ENCODE assay signal across 22 cellular contexts in genomic region chr12:48946206-48946605, GRCh38. TPM values are rescaled to one million over a fixed set of nuclear protein-coding genes. Genes with fewer than 3 reads are reported as not detected.
DNase-seq lines count a peak whose midpoint lies in the region; ATAC-seq, FAIRE-seq and TF ChIP-seq lines count a peak whose summit lies in the region.
"Had no signal": no experiment of that assay in that cellular context is flagged by ENCODE, and none has a peak within 500 bp of the region (broad histone marks: within the 10 kb centered on the region; RNA-seq: fewer than 3 reads in every experiment).

No MANE protein-coding gene starts in this region.

- no peak overlapping the region for H3K27ac ChIP-seq in CD4-positive, alpha-beta memory T cell (ENCODE audit: low read depth, low read length)
- H3K27ac ChIP-seq in Panc1 (ENCODE audit: low read length), result no peak overlapping the region
- H3K27ac ChIP-seq: coronary artery, heart right ventricle, neutrophil had no signal

- FAIRE-seq in HTR-8/SVneo (lab: Jason Lieb, UNC), result no peak
- FAIRE-seq: G401.6, GM12892, keratinocyte had no signal

- DNase-seq in CD4-positive, alpha-beta memory T cell, result no peak
- DNase-seq in NCI-H1694 (lab: John Stamatoyannopoulos, UW) (peak; percentile 70), Panc1 (ENCODE audit: low read depth, low spot score) (no peak), foreskin melanocyte (peak; percentile 59), HTR-8/SVneo (ENCODE audit: insufficient read length, low spot score) (no peak), NOMO-1 (lab: John Stamatoyannopoulos, UW; ENCODE audit: unreplicated experiment in 2 of 2) (no peak)
- DNase-seq in activated CD4-positive, alpha-beta T cell treated with anti-CD3 and anti-CD28 coated beads, Interleukin-2, amount 50 U/mL, for 48 hours, result no peak
- DNase-seq: activated gamma-delta T cell, heart right ventricle, NCI-H1930, SHP77 treated with DMSO at 0.1 percent for 48 hours, T-helper 17 cell had no signal

- H3K27me3 ChIP-seq in CD4-positive, alpha-beta memory T cell (ENCODE audit: insufficient read depth, low read length), result no peaks in the 10 kb centered on the region
- H3K27me3 ChIP-seq in Panc1 (ENCODE audit: control insufficient read depth, insufficient read depth, low read length), result no peaks in the 10 kb centered on the region
- H3K27me3 ChIP-seq: heart right ventricle, neutrophil had no signal

- ATAC-seq in Panc1 (no peak), GM21717 (IDR thresholded peaks at IDR 0.05; ENCODE audit: unreplicated experiment) (no peak)
- ATAC-seq: heart right ventricle, T-helper 17 cell had no signal

- intact Hi-C loops in CD4-positive, alpha-beta memory T cell (cut with micrococcal nuclease), result no loop called here
- intact Hi-C loops in Panc1 (cut with micrococcal nuclease; ENCODE audit: unreplicated experiment), result no loop called here

- POLR2A ChIA-PET in CD4-positive, alpha-beta memory T cell (lab: Charles Lee; ENCODE audit: partially characterized antibody), result no interaction called here
- POLR2A ChIA-PET in Panc1 (lab: Charles Lee), result interaction anchor here (0.6 kb wide), 1 partner anchor 47 kb away, joined by 3 read pairs; no protein-coding TSS in a partner anchor

- TF ChIP-seq CTCF in Panc1 (IDR thresholded peaks at IDR 0.05), result no peak

- TSS peak; percentile 53 for BruUV-seq in Panc1 (replicated peaks; lab: Mats Ljungman, UMichigan)

- no peaks in the 10 kb centered on the region for H3K27me3 Mint-ChIP-seq in CD4-positive, alpha-beta memory T cell
- H3K27me3 Mint-ChIP-seq: T-helper 17 cell had no signal

- peaks cover 20 to 38% (median 31%) of the 10 kb centered on the region in 4 donors for H3K4me1 Mint-ChIP-seq in CD4-positive, alpha-beta memory T cell

- peaks cover 8% of the 10 kb centered on the region for H3K4me1 ChIP-seq in CD4-positive, alpha-beta memory T cell (ENCODE audit: insufficient read depth, low read length)
- no peaks in the 10 kb centered on the region for H3K4me1 ChIP-seq in Panc1 (ENCODE audit: control insufficient read depth, insufficient read depth, low read length)

- CTCF ChIA-PET in CD4-positive, alpha-beta memory T cell (lab: Charles Lee; ENCODE audit: partially characterized antibody), result interaction anchor here (0.8 to 2.5 kb wide), 6 partner anchors 10 to 142 kb away, joined by 3 to 11 read pairs (median 6); a partner anchor contains a TSS
- CTCF ChIA-PET in Panc1 (lab: Charles Lee), result no interaction called here

- H3K36me3 ChIP-seq in CD4-positive, alpha-beta memory T cell (ENCODE audit: insufficient read depth, low read length), result no peaks in the 10 kb centered on the region
- H3K36me3 ChIP-seq in Panc1 (ENCODE audit: control insufficient read depth, insufficient read depth, low read length), result 0 out of 2 replicates have a peak, but pooled peaks cover 5% of the 10 kb centered on the region

- no peak overlapping the region for H3K4me3 Mint-ChIP-seq in CD4-positive, alpha-beta memory T cell
- H3K4me3 Mint-ChIP-seq: T-helper 17 cell had no signal

- H3K4me3 ChIP-seq in CD4-positive, alpha-beta memory T cell (ENCODE audit: low read length in 2 of 2), result no peak overlapping the region
- H3K4me3 ChIP-seq in Panc1 (ENCODE audit: low read depth in 2 of 2, low read length in 2 of 2), result no peak overlapping the region
- H3K4me3 ChIP-seq: coronary artery, heart right ventricle had no signal

- in situ Hi-C loops in Panc1 (cut with HindIII; ENCODE audit: low pct_unique_long_range_greater_than_20kb, low sequenced_read_pairs), result no loop called here

- peak overlapping the region in 5 of 7 donors; percentile 10 to 72 (median 61) for H3K27ac Mint-ChIP-seq in CD4-positive, alpha-beta memory T cell
- H3K27ac Mint-ChIP-seq: T-helper 17 cell had no signal

- H3K36me3 Mint-ChIP-seq in CD4-positive, alpha-beta memory T cell, result peaks cover 9 to 34% of the 10 kb centered on the region in 2 donors

- no peaks in the 10 kb centered on the region for H3K9me3 ChIP-seq in CD4-positive, alpha-beta memory T cell (ENCODE audit: control insufficient read depth in 1 of 2, low read length in 2 of 2)
- H3K9me3 ChIP-seq in Panc1 (ENCODE audit: control insufficient read depth, insufficient read depth, low read depth, low read length), result no peaks in the 10 kb centered on the region
- H3K9me3 ChIP-seq: heart right ventricle, neutrophil had no signal

- peaks cover 0 to 1% (median 0%) of the 10 kb centered on the region in 8 donors for H3K9me3 Mint-ChIP-seq in CD4-positive, alpha-beta memory T cell

RNA-seq across cellular contexts. Expression of gene ARF3, which starts 11.1 kb away (rescaled TPM):
- total RNA-seq in CD4-positive, alpha-beta memory T cell, result 10 to 100 TPM; 69.8 to 77.5 TPM
- polyA plus RNA-seq in CD4-positive, alpha-beta memory T cell, result 10 to 100 TPM; 22.6 to 31.2 TPM
- total RNA-seq in Panc1 (2021; ENCODE audit: unreplicated experiment), result 224 TPM
- 210 TPM for polyA plus RNA-seq in Panc1 (2012; ENCODE audit: insufficient read length)

RNA-seq across cellular contexts. Expression of gene FKBP11, which starts 20.9 kb away (rescaled TPM):
- 10 to 100 TPM; 77.7 to 81.1 TPM for total RNA-seq in CD4-positive, alpha-beta memory T cell
- 100 to 1,000 TPM; 212 to 238 TPM for polyA plus RNA-seq in CD4-positive, alpha-beta memory T cell
- total RNA-seq in Panc1 (2021; ENCODE audit: unreplicated experiment), result 21.1 TPM
- 12.8 TPM for polyA plus RNA-seq in Panc1 (2012; ENCODE audit: insufficient read length)

RNA-seq across cellular contexts. Expression of gene WNT10B, which starts 25.3 kb away (rescaled TPM):
- total RNA-seq in CD4-positive, alpha-beta memory T cell, result 10 to 100 TPM; 12.9 to 13.0 TPM
- under 1 TPM; 0.56 to 0.72 TPM for polyA plus RNA-seq in CD4-positive, alpha-beta memory T cell
- 2.3 TPM for total RNA-seq in Panc1 (2021; ENCODE audit: unreplicated experiment)
- 3.1 TPM for polyA plus RNA-seq in Panc1 (2012; ENCODE audit: insufficient read length)
- total RNA-seq: epithelial cell of proximal tubule had no signal

RNA-seq across cellular contexts. Expression of gene WNT1, which starts 31.9 kb away (rescaled TPM):
- 1 to 10 TPM; 1.8 to 2.8 TPM for total RNA-seq in CD4-positive, alpha-beta memory T cell
- polyA plus RNA-seq in CD4-positive, alpha-beta memory T cell, result 1 to 10 TPM in 1 of 2 donors, under 1 TPM in 1; 0.55 to 1.1 TPM
- total RNA-seq in Panc1 (2021; ENCODE audit: unreplicated experiment), result not detected
- not detected for polyA plus RNA-seq in Panc1 (2012; ENCODE audit: insufficient read length)
- total RNA-seq: activated CD8-positive, alpha-beta memory T cell treated with anti-CD3 and anti-CD28 coated beads for 36 hours; epithelial cell of proximal tubule; H4; heart right ventricle; LHCN-M2 had no signal
- polyA plus RNA-seq: heart right ventricle, keratinocyte had no signal

RNA-seq across cellular contexts. Expression of gene DDN, which starts 53.0 kb away (rescaled TPM):
- not detected for total RNA-seq in CD4-positive, alpha-beta memory T cell
- polyA plus RNA-seq in CD4-positive, alpha-beta memory T cell, result not detected
- 0.51 TPM for total RNA-seq in Panc1 (2021; ENCODE audit: unreplicated experiment)
- polyA plus RNA-seq in Panc1 (2012; ENCODE audit: insufficient read length), result 0.30 TPM

Comparison
In these comparisons a context has a peak if more than half of its experiments do, and no peak if none do; other contexts are left out.
1. DNase-seq: peak in NCI-H1694 (single experiment) and foreskin melanocyte (single experiment); none in CD4-positive, alpha-beta memory T cell (0 of 5), Panc1 (single experiment), activated CD4-positive, alpha-beta T cell treated with anti-CD3 and anti-CD28 coated beads, Interleukin-2, amount 50 U/mL, for 48 hours (0 of 2), HTR-8/SVneo (single experiment) and NOMO-1 (0 of 2).